8 cellular contexts compared by ENCODE assay signal in genomic region chr3:131503328-131503650, GRCh38. TPM values are rescaled to one million over a fixed set of nuclear protein-coding genes. Genes with fewer than 3 reads are reported as not detected.
A peak's percentile ranks its signal among the peaks of the same experiment; 100 is the strongest.
DNase-seq lines count a peak whose midpoint lies in the region; ATAC-seq and TF ChIP-seq lines count a peak whose summit lies in the region.

No MANE protein-coding gene starts in this region.

- DNase-seq in GM04503 (ENCODE audit: low read depth) (peak; percentile 22), mesendoderm (no peak), dedifferentiated amniotic fluid mesenchymal stem cell (ENCODE audit: extremely low spot score) (no peak), GM13976 (ENCODE audit: low spot score) (no peak)

- H2BK15ac ChIP-seq in mesendoderm (replicated peaks; ENCODE audit: low read depth), result no peak overlapping the region

- H3K27ac ChIP-seq in KOPT-K1 (ENCODE audit: low read depth, low read length, poor library complexity, severe bottlenecking) (peak overlapping the region; percentile 88), mesendoderm (ENCODE audit: low read depth, low read length) (no peak overlapping the region)

- peaks cover 33% of the 10 kb centered on the region for H3K4me1 Mint-ChIP-seq in brain

- H3K36me3 Mint-ChIP-seq in brain, result peaks cover 20% of the 10 kb centered on the region

- WGBS in mesendoderm (ENCODE audit: extremely low coverage, insufficient coverage, low lambda C conversion rate), result no CpG with 5 or more reads among the region's 1 CpG

- H2BK120ac ChIP-seq in mesendoderm (ENCODE audit: low read depth, low read length), result no peak overlapping the region

- H2AK5ac ChIP-seq in mesendoderm (ENCODE audit: low read length), result no peak overlapping the region

- no peak overlapping the region for H3K23ac ChIP-seq in mesendoderm (ENCODE audit: low read length)

- H3K36me3 ChIP-seq in KOPT-K1 (ENCODE audit: insufficient read depth, low read length) (peaks cover 29% of the 10 kb centered on the region), mesendoderm (ENCODE audit: control insufficient read depth, insufficient read depth, low read length) (no peaks in the 10 kb centered on the region)

- no peaks in the 10 kb centered on the region for H3K9me3 ChIP-seq in KOPT-K1 (ENCODE audit: insufficient read depth, low read length, poor library complexity, severe bottlenecking)

- no peak for ATAC-seq in GM19351 (IDR thresholded peaks at IDR 0.05; ENCODE audit: unreplicated experiment)
- no peak for ATAC-seq in GM18519 (IDR thresholded peaks at IDR 0.05; ENCODE audit: low FRiP score, unreplicated experiment)

- H2BK5ac ChIP-seq in mesendoderm (ENCODE audit: low read length), result no peak overlapping the region

- peak overlapping the region; percentile 98 for H4K5ac ChIP-seq in mesendoderm (ENCODE audit: low read length)

- H3K79me1 ChIP-seq in mesendoderm (ENCODE audit: low read length), result peaks cover 4% of the 10 kb centered on the region

- no peak overlapping the region for H3K18ac ChIP-seq in mesendoderm (ENCODE audit: low read length)

- in situ Hi-C loops in GM13976 (cut with MboI; ENCODE audit: low sequenced_read_pairs, unreplicated experiment), result no loop called here

- no peaks in the 10 kb centered on the region for H3K9me3 Mint-ChIP-seq in brain

- peak overlapping the region; percentile 85 to 98 (median 93) for H3K27ac Mint-ChIP-seq in brain

- no peaks in the 10 kb centered on the region for H3K27me3 ChIP-seq in mesendoderm (ENCODE audit: insufficient read depth, low read length, poor library complexity)

- H3K9ac ChIP-seq in mesendoderm (ENCODE audit: low read length), result no peak overlapping the region

- peak overlapping the region; percentile 97 to 99 (median 99) for H3K4me3 Mint-ChIP-seq in brain

- no peak overlapping the region for H3K4ac ChIP-seq in mesendoderm (ENCODE audit: low read depth, low read length)

- peaks cover 26% of the 10 kb centered on the region for H3K79me2 ChIP-seq in mesendoderm (ENCODE audit: control insufficient read depth, insufficient read depth, low read length)

- peaks cover 24% of the 10 kb centered on the region for H3K27me3 Mint-ChIP-seq in brain

- no peak overlapping the region for H3K4me2 ChIP-seq in mesendoderm (ENCODE audit: low read length)

- peak overlapping the region; percentile 98 for H4K8ac ChIP-seq in mesendoderm (ENCODE audit: low read depth, low read length)

- H3K56ac ChIP-seq in mesendoderm (ENCODE audit: low read length), result no peak overlapping the region

- TF ChIP-seq CTCF in brain (conservative IDR thresholded peaks at IDR 0.05) (no peak), GM13976 (IDR thresholded peaks at IDR 0.05; ENCODE audit: borderline replicate concordance, control extremely low read depth, extremely low read depth, insufficient read depth, missing control alignments) (no peak)

- no peak overlapping the region for H3K4me3 ChIP-seq in mesendoderm (ENCODE audit: low read length)

- H3K4me1 ChIP-seq in mesendoderm (ENCODE audit: control insufficient read depth, low read depth, low read length), result peaks cover 3% of the 10 kb centered on the region

RNA-seq across cellular contexts. Expression of gene MRPL3, which starts 0.5 kb away (rescaled TPM):
- 67.0 TPM for polyA plus RNA-seq in brain (ENCODE audit: insufficient read depth, low read depth, low replicate concordance)
- polyA plus RNA-seq in mesendoderm (2013, experiment 1 of 2), result 248 TPM
- polyA plus RNA-seq in mesendoderm (2013, experiment 2 of 2), result 248 TPM
